In genomic region chr22:17916226-17916889, GRCh38 we compare ENCODE assay signal across 22 cellular contexts.
"Had no signal": no experiment of that assay in that cellular context is flagged by ENCODE, and none has a peak within 500 bp of the region (broad histone marks: within the 10 kb centered on the region; RNA-seq: fewer than 3 reads in every experiment).

No MANE protein-coding gene starts in this region.

- H3K27me3 ChIP-seq: breast epithelium, ovary had no signal

- H3K27me3 Mint-ChIP-seq: activated naive CD8-positive, alpha-beta T cell; activated T-cell treated with anti-CD3 and anti-CD28 coated beads, Interleukin-2, amount 50 U/mL, for 24 hours; activated T-helper 17 cell treated with anti-CD3 and anti-CD28 coated beads, Interleukin-2, amount 50 U/mL, for 72 hours; memory B cell; stimulated activated naive B cell treated with anti-CD40 and anti-IgM and Interleukin-4, amounts not matched to agents 10 μg/mL and 1 μg/mL and 100 μg/mL, for 72 hours; type B pancreatic cell had no signal

- H3K27ac ChIP-seq: breast epithelium, epithelial cell of prostate, neutrophil, ovary, thoracic aorta had no signal

- ATAC-seq: activated T-helper 17 cell treated with anti-CD3 and anti-CD28 coated beads, Interleukin-2, amount 50 U/mL, for 72 hours; sciatic nerve; stimulated activated naive B cell treated with anti-CD40 and anti-IgM and Interleukin-4, amounts not matched to agents 10 μg/mL and 1 μg/mL and 100 μg/mL, for 72 hours; WTC11 had no signal

- H3K27ac Mint-ChIP-seq: activated naive CD8-positive, alpha-beta T cell; activated T-cell treated with anti-CD3 and anti-CD28 coated beads, Interleukin-2, amount 50 U/mL, for 24 hours; activated T-helper 17 cell treated with anti-CD3 and anti-CD28 coated beads, Interleukin-2, amount 50 U/mL, for 72 hours; memory B cell; nephron; stimulated activated naive B cell treated with anti-CD40 and anti-IgM and Interleukin-4, amounts not matched to agents 10 μg/mL and 1 μg/mL and 100 μg/mL, for 72 hours; type B pancreatic cell; WTC11 had no signal

- H3K4me3 ChIP-seq: breast epithelium, ovary, thoracic aorta had no signal

- H3K9me3 ChIP-seq: breast epithelium, neutrophil, ovary, thoracic aorta had no signal

- H3K36me3 Mint-ChIP-seq: activated naive CD8-positive, alpha-beta T cell; type B pancreatic cell; WTC11 had no signal

- H3K36me3 ChIP-seq: breast epithelium, neutrophil, ovary, thoracic aorta had no signal

- H3K9me3 Mint-ChIP-seq: activated T-cell treated with anti-CD3 and anti-CD28 coated beads, Interleukin-2, amount 50 U/mL, for 24 hours; activated T-helper 17 cell treated with anti-CD3 and anti-CD28 coated beads, Interleukin-2, amount 50 U/mL, for 72 hours; memory B cell; nephron; type B pancreatic cell; WTC11 had no signal

- H3K4me3 Mint-ChIP-seq: activated naive CD8-positive, alpha-beta T cell; activated T-cell treated with anti-CD3 and anti-CD28 coated beads, Interleukin-2, amount 50 U/mL, for 24 hours; activated T-helper 17 cell treated with anti-CD3 and anti-CD28 coated beads, Interleukin-2, amount 50 U/mL, for 72 hours; memory B cell; nephron; stimulated activated naive B cell treated with anti-CD40 and anti-IgM and Interleukin-4, amounts not matched to agents 10 μg/mL and 1 μg/mL and 100 μg/mL, for 72 hours; type B pancreatic cell; WTC11 had no signal

- DNase-seq: activated CD8-positive, alpha-beta memory T cell treated with anti-CD3 and anti-CD28 coated beads for 24 hours; activated CD8-positive, alpha-beta memory T cell treated with anti-CD3 and anti-CD28 coated beads, Interleukin-2, amount 50 U/mL, for 4 hours; activated naive CD4-positive, alpha-beta T cell; activated T-cell treated with anti-CD3 and anti-CD28 coated beads, Interleukin-2, amount 50 U/mL, for 24 hours; cortex of kidney; kidney glomerular epithelial cell; ovary; stimulated activated CD4-positive, alpha-beta T cell treated with anti-CD3 and anti-CD28 coated beads, Interleukin-2, amount 100 ng/mL, for 48 hours; stimulated activated CD8-positive, alpha-beta memory T cell treated with anti-CD3 and anti-CD28 coated beads, Interleukin-4, amount 100 ng/mL, for 48 hours; stimulated activated naive B cell treated with anti-CD40 and anti-IgM and Interleukin-4, amounts not matched to agents 10 μg/mL and 1 μg/mL and 100 μg/mL, for 72 hours; T-helper 9 cell had no signal
